In the genomic region with DNA sequence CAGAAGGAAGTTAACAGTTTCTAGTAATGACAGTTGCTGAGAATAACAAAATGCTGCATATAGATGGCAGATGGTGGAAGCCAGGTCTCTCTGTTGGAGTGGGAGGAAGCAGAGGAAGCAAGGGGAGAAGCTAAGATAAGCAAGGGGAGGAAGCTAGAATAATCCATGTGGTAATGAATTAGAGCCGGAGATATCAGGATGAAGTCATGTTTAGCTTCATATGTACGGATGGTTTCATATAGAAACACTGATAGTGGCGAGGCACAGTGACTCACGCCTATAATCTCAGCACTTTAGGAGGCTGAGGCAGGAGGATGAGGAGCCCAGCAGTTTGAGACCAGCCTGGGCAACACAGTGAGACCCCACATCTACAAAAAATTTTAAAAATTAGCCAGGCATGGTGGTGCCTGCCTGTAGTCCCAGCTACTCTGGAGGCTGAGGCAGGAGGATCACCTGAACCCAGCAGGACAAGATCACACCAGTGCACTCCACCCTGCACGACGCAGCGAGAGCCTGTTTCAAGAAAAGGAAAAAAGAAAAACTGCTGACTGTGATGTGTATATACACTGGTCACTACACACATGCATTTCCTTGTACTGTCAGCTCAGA, we compare ENCODE assay signal across 10 cellular contexts. TPM values are rescaled to one million over a fixed set of nuclear protein-coding genes. Genes with fewer than 3 reads are reported as not detected.
DNase-seq lines count a peak whose midpoint lies in the region; ATAC-seq and TF ChIP-seq lines count a peak whose summit lies in the region.
"Had no signal": no experiment of that assay in that cellular context is flagged by ENCODE, and none has a peak within 500 bp of the region (broad histone marks: within the 10 kb centered on the region; RNA-seq: fewer than 3 reads in every experiment).

No MANE protein-coding gene starts in this region.

- CTCF ChIA-PET in Caco-2 (lab: Charles Lee) = interaction anchor here (1.4 kb wide), 2 partner anchors 77 to 253 kb away, joined by 5 read pairs; no protein-coding TSS in a partner anchor

- H3K27me3 ChIP-seq in Caco-2 (replicated peaks; ENCODE audit: control insufficient read depth, insufficient read depth, low read length) = no peaks in the 10 kb centered on the region
- H3K27me3 ChIP-seq: MG63 had no signal

- TF ChIP-seq CTCF in Caco-2 (IDR thresholded peaks at IDR 0.05; ENCODE audit: insufficient read depth in 1 of 2, low read depth in 1 of 2, low read length in 1 of 2, severe bottlenecking in 1 of 2, unreplicated experiment in 1 of 2) = no peak

- no peaks in the 10 kb centered on the region for H3K9me3 ChIP-seq in Caco-2
- H3K9me3 ChIP-seq: MG63 had no signal

- no peaks in the 10 kb centered on the region for H3K9me3 Mint-ChIP-seq in activated T-helper 2 cell treated with anti-CD3 and anti-CD28 coated beads, Interferon-gamma antibody, Interleukin-2, Interleukin-4, amounts not matched to agents 10 μg/mL and 5 μg/mL and 100 μg/mL, durations not matched to agents 14 hours and 24 hours and 36 hours
- H3K9me3 Mint-ChIP-seq in Caco-2 (ENCODE audit: unreplicated experiment) = no peaks in the 10 kb centered on the region
- H3K9me3 Mint-ChIP-seq: CD4-positive, CD25-positive, alpha-beta regulatory T cell had no signal

- BruUV-seq in Caco-2 (replicated peaks; lab: Mats Ljungman, UMichigan) = no TSS peak

- POLR2A ChIA-PET in Caco-2 (lab: Charles Lee) = interaction anchor here (0.6 kb wide), 1 partner anchor 77 kb away, joined by 3 read pairs; no protein-coding TSS in a partner anchor

- H3K36me3 Mint-ChIP-seq in activated T-helper 2 cell treated with anti-CD3 and anti-CD28 coated beads, Interferon-gamma antibody, Interleukin-2, Interleukin-4, amounts not matched to agents 10 μg/mL and 5 μg/mL and 100 μg/mL, durations not matched to agents 14 hours and 24 hours and 36 hours (ENCODE audit: low read depth) = peaks cover 17% of the 10 kb centered on the region
- peaks cover 47% of the 10 kb centered on the region for H3K36me3 Mint-ChIP-seq in Caco-2 (ENCODE audit: insufficient read depth, unreplicated experiment)
- H3K36me3 Mint-ChIP-seq: CD4-positive, CD25-positive, alpha-beta regulatory T cell had no signal

- intact Hi-C loops in activated T-helper 2 cell treated with anti-CD3 and anti-CD28 coated beads, Interferon-gamma antibody, Interleukin-2, Interleukin-4, amounts not matched to agents 10 μg/mL and 5 μg/mL and 100 μg/mL, durations not matched to agents 14 hours and 24 hours and 36 hours (cut with micrococcal nuclease) = loop anchor here (5.0 kb wide), 2 partner anchors 42 to 72 kb away; a partner anchor contains a TSS
- intact Hi-C loops in left ventricle myocardium superior (cut with micrococcal nuclease) (no loop called here), Caco-2 (cut with micrococcal nuclease; ENCODE audit: unreplicated experiment) (no loop called here)

- peaks cover 33% of the 10 kb centered on the region for H3K4me1 Mint-ChIP-seq in activated T-helper 2 cell treated with anti-CD3 and anti-CD28 coated beads, Interferon-gamma antibody, Interleukin-2, Interleukin-4, amounts not matched to agents 10 μg/mL and 5 μg/mL and 100 μg/mL, durations not matched to agents 14 hours and 24 hours and 36 hours (ENCODE audit: low read depth)
- H3K4me1 Mint-ChIP-seq in Caco-2 (ENCODE audit: low read depth, unreplicated experiment) = no peaks in the 10 kb centered on the region

- H3K36me3 ChIP-seq in Caco-2 (ENCODE audit: control insufficient read depth, insufficient read depth, low read length) = 0 out of 2 replicates have a peak, but pooled peaks cover 2% of the 10 kb centered on the region

- H3K27me3 Mint-ChIP-seq in activated T-helper 2 cell treated with anti-CD3 and anti-CD28 coated beads, Interferon-gamma antibody, Interleukin-2, Interleukin-4, amounts not matched to agents 10 μg/mL and 5 μg/mL and 100 μg/mL, durations not matched to agents 14 hours and 24 hours and 36 hours (ENCODE audit: low read depth) = no peaks in the 10 kb centered on the region
- H3K27me3 Mint-ChIP-seq in Caco-2 (ENCODE audit: insufficient read depth, unreplicated experiment) = no peaks in the 10 kb centered on the region
- H3K27me3 Mint-ChIP-seq: CD4-positive, CD25-positive, alpha-beta regulatory T cell had no signal

- in situ Hi-C loops in KBM-7 (cut with MboI; ENCODE audit: low pct_unique_long_range_greater_than_20kb, low sequenced_read_pairs) = no loop called here

- no peak overlapping the region for H3K4me3 ChIP-seq in Caco-2 (ENCODE audit: low read depth, low read length)
- H3K4me3 ChIP-seq: MG63 had no signal

- DNase-seq in Ammon's horn (ENCODE audit: low spot score) = peak; percentile 41
- peak; percentile 97 for DNase-seq in KBM-7
- DNase-seq in activated T-helper 2 cell treated with anti-CD3 and anti-CD28 coated beads, Interferon-gamma antibody, Interleukin-2, Interleukin-4, amounts not matched to agents 10 μg/mL and 5 μg/mL and 100 μg/mL, durations not matched to agents 14 hours and 24 hours and 36 hours (ENCODE audit: low spot score) = no peak
- DNase-seq in left ventricle myocardium superior = no peak
- no peak for DNase-seq in AG08395 (ENCODE audit: low spot score)
- DNase-seq in Caco-2 = no peak
- DNase-seq in NCI-H2227 (lab: John Stamatoyannopoulos, UW; ENCODE audit: unreplicated experiment) = no peak
- DNase-seq: MG63 had no signal

- peak overlapping the region; percentile 5 for H3K27ac Mint-ChIP-seq in activated T-helper 2 cell treated with anti-CD3 and anti-CD28 coated beads, Interferon-gamma antibody, Interleukin-2, Interleukin-4, amounts not matched to agents 10 μg/mL and 5 μg/mL and 100 μg/mL, durations not matched to agents 14 hours and 24 hours and 36 hours
- no peak overlapping the region for H3K27ac Mint-ChIP-seq in Caco-2 (ENCODE audit: unreplicated experiment)

- ATAC-seq in left ventricle myocardium superior (peak; percentile 4), HG02610 (IDR thresholded peaks at IDR 0.05; ENCODE audit: unreplicated experiment) (no peak)

- H3K4me3 Mint-ChIP-seq in activated T-helper 2 cell treated with anti-CD3 and anti-CD28 coated beads, Interferon-gamma antibody, Interleukin-2, Interleukin-4, amounts not matched to agents 10 μg/mL and 5 μg/mL and 100 μg/mL, durations not matched to agents 14 hours and 24 hours and 36 hours (ENCODE audit: low read depth) = no peak overlapping the region
- H3K4me3 Mint-ChIP-seq in Caco-2 (ENCODE audit: unreplicated experiment) = no peak overlapping the region
- H3K4me3 Mint-ChIP-seq: CD4-positive, CD25-positive, alpha-beta regulatory T cell had no signal

- no peaks in the 10 kb centered on the region for H3K4me1 ChIP-seq in Caco-2

RNA-seq across cellular contexts. Expression of a gene that starts 49.2 kb away (rescaled TPM):
- 67.2 and 68.4 TPM in 2 replicates for total RNA-seq in activated T-helper 2 cell treated with anti-CD3 and anti-CD28 coated beads, Interferon-gamma antibody, Interleukin-2, Interleukin-4, amounts not matched to agents 10 μg/mL and 5 μg/mL and 100 μg/mL, durations not matched to agents 14 hours and 24 hours and 36 hours
- total RNA-seq in left ventricle myocardium superior (31.8 TPM), Caco-2 (2022) (90.4 and 93.8 TPM in 2 replicates)

Comparison
In these comparisons a context has a peak if more than half of its experiments do, and no peak if none do; other contexts are left out.
1. DNase-seq: peak in Ammon's horn (single experiment) and KBM-7 (single experiment); none in activated T-helper 2 cell treated with anti-CD3 and anti-CD28 coated beads, Interferon-gamma antibody, Interleukin-2, Interleukin-4, amounts not matched to agents 10 μg/mL and 5 μg/mL and 100 μg/mL, durations not matched to agents 14 hours and 24 hours and 36 hours (single experiment), left ventricle myocardium superior (single experiment), AG08395 (single experiment), Caco-2 (0 of 2) and NCI-H2227 (single experiment).